ENCODE assay signal across 1 cellular context in the genomic region with DNA sequence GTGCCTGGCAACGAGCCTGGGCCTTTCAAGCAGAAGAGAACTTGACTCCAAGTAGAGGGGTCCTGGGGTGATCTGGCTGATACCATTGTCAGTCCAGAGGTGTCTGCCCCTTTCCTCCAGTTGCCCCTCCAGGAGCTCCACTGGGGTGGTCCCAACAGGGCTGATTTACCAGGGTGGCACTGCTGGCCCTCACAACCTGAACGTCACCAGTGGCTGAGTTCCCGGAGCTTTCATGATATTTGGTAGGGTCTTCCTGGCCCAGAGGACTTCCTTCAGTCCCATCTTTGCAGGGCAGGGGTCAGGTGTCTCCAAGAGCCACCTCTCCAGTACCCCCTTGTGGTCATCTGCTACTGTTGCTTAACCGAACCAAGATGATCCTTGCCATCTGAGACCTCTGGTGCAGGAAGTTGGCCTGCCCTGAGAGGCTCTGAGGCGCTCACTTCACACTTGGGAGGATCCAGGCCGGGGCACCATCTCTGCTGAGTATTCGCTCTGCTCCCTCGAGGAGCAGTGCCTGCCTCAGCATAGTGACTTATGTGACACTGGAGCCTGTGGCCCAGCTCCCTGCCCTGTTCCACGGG.
TF ChIP-seq lines count a peak whose summit lies in the region.

No MANE protein-coding gene starts in this region.

TF ChIP-seq in HepG2, 621 proteins besides CTCF, POLR2A, EP300 and RAD21 (continued from another document and continues in another):
- TF ChIP-seq, protein P1, sequence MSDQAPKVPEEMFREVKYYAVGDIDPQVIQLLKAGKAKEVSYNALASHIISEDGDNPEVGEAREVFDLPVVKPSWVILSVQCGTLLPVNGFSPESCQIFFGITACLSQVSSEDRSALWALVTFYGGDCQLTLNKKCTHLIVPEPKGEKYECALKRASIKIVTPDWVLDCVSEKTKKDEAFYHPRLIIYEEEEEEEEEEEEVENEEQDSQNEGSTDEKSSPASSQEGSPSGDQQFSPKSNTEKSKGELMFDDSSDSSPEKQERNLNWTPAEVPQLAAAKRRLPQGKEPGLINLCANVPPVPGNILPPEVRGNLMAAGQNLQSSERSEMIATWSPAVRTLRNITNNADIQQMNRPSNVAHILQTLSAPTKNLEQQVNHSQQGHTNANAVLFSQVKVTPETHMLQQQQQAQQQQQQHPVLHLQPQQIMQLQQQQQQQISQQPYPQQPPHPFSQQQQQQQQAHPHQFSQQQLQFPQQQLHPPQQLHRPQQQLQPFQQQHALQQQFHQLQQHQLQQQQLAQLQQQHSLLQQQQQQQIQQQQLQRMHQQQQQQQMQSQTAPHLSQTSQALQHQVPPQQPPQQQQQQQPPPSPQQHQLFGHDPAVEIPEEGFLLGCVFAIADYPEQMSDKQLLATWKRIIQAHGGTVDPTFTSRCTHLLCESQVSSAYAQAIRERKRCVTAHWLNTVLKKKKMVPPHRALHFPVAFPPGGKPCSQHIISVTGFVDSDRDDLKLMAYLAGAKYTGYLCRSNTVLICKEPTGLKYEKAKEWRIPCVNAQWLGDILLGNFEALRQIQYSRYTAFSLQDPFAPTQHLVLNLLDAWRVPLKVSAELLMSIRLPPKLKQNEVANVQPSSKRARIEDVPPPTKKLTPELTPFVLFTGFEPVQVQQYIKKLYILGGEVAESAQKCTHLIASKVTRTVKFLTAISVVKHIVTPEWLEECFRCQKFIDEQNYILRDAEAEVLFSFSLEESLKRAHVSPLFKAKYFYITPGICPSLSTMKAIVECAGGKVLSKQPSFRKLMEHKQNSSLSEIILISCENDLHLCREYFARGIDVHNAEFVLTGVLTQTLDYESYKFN (CRISPR knock-in tag; conservative IDR thresholded peaks at IDR 0.05) = no peak
- TF ChIP-seq ZSCAN22 (CRISPR knock-in tag; IDR thresholded peaks at IDR 0.05) (no peak), ZBTB42 (CRISPR knock-in tag; IDR thresholded peaks at IDR 0.05) (no peak), SUZ12 (IDR thresholded peaks at IDR 0.05; ENCODE audit: low read depth, low read length) (no peak), ZNF619 (CRISPR knock-in tag; IDR thresholded peaks at IDR 0.05) (0 out of 2 replicates have a peak, but pooled peaks have one; percentile 24), TARDBP (CRISPR knock-in tag; IDR thresholded peaks at IDR 0.05) (no peak), ZNF383 (CRISPR knock-in tag; IDR thresholded peaks at IDR 0.05; ENCODE audit: borderline replicate concordance) (no peak), ZNF333 (CRISPR knock-in tag; IDR thresholded peaks at IDR 0.05; ENCODE audit: borderline replicate concordance) (no peak), TAF1 (CRISPR knock-in tag; IDR thresholded peaks at IDR 0.05) (no peak), FOXJ3 (CRISPR knock-in tag; IDR thresholded peaks at IDR 0.05; ENCODE audit: borderline replicate concordance) (no peak), FLYWCH1 (CRISPR knock-in tag; IDR thresholded peaks at IDR 0.05) (no peak), HNF4A (CRISPR knock-in tag; IDR thresholded peaks at IDR 0.05) (no peak), SAFB2 (CRISPR knock-in tag; IDR thresholded peaks at IDR 0.05; ENCODE audit: borderline replicate concordance, low read depth) (no peak), HNRNPK (IDR thresholded peaks at IDR 0.05; ENCODE audit: low read depth, low read length, poor library complexity, severe bottlenecking) (no peak), ZNF614 (CRISPR knock-in tag; IDR thresholded peaks at IDR 0.05; ENCODE audit: borderline replicate concordance) (no peak), ZFP41 (CRISPR knock-in tag; IDR thresholded peaks at IDR 0.05; ENCODE audit: borderline replicate concordance) (no peak), GLI4 (CRISPR knock-in tag; IDR thresholded peaks at IDR 0.05; ENCODE audit: borderline replicate concordance) (no peak), ZNF652 (CRISPR knock-in tag; IDR thresholded peaks at IDR 0.05; ENCODE audit: borderline replicate concordance, low read depth) (no peak), PPARG (CRISPR knock-in tag; conservative IDR thresholded peaks at IDR 0.05) (peak; percentile 90), SKI (IDR thresholded peaks at IDR 0.05; ENCODE audit: partially characterized antibody) (no peak), SMC3 (IDR thresholded peaks at IDR 0.05; ENCODE audit: low read length) (peak; percentile 21; the same call in 1 of the 2 replicates), SOX5 (CRISPR knock-in tag; IDR thresholded peaks at IDR 0.05; ENCODE audit: borderline replicate concordance) (no peak), ZNF224 (CRISPR knock-in tag; IDR thresholded peaks at IDR 0.05) (no peak), ZNF335 (CRISPR knock-in tag; IDR thresholded peaks at IDR 0.05) (no peak), ZNF350 (CRISPR knock-in tag; IDR thresholded peaks at IDR 0.05; ENCODE audit: borderline replicate concordance, low read depth) (0 out of 2 replicates have a peak, but pooled peaks have one; percentile 16), NFKB2 (CRISPR knock-in tag; IDR thresholded peaks at IDR 0.05; ENCODE audit: borderline replicate concordance) (0 out of 2 replicates have a peak, but pooled peaks have one; percentile 5), ZSCAN30 (CRISPR knock-in tag; IDR thresholded peaks at IDR 0.05) (no peak), KLF15 (CRISPR knock-in tag; IDR thresholded peaks at IDR 0.05; ENCODE audit: borderline replicate concordance) (no peak), NR2F6 (IDR thresholded peaks at IDR 0.05) (no peak), NR2F6 (CRISPR knock-in tag; IDR thresholded peaks at IDR 0.05) (peak; percentile 37; the same call in 1 of the 2 replicates)
- TF ChIP-seq, protein P2, sequence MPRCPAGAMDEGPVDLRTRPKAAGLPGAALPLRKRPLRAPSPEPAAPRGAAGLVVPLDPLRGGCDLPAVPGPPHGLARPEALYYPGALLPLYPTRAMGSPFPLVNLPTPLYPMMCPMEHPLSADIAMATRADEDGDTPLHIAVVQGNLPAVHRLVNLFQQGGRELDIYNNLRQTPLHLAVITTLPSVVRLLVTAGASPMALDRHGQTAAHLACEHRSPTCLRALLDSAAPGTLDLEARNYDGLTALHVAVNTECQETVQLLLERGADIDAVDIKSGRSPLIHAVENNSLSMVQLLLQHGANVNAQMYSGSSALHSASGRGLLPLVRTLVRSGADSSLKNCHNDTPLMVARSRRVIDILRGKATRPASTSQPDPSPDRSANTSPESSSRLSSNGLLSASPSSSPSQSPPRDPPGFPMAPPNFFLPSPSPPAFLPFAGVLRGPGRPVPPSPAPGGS (CRISPR knock-in tag; IDR thresholded peaks at IDR 0.05) = 0 out of 2 replicates have a peak, but pooled peaks have one; percentile 36
- TF ChIP-seq, protein P3, sequence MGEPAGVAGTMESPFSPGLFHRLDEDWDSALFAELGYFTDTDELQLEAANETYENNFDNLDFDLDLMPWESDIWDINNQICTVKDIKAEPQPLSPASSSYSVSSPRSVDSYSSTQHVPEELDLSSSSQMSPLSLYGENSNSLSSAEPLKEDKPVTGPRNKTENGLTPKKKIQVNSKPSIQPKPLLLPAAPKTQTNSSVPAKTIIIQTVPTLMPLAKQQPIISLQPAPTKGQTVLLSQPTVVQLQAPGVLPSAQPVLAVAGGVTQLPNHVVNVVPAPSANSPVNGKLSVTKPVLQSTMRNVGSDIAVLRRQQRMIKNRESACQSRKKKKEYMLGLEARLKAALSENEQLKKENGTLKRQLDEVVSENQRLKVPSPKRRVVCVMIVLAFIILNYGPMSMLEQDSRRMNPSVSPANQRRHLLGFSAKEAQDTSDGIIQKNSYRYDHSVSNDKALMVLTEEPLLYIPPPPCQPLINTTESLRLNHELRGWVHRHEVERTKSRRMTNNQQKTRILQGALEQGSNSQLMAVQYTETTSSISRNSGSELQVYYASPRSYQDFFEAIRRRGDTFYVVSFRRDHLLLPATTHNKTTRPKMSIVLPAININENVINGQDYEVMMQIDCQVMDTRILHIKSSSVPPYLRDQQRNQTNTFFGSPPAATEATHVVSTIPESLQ (CRISPR knock-in tag; conservative IDR thresholded peaks at IDR 0.05) = no peak
- TF ChIP-seq, protein P4, sequence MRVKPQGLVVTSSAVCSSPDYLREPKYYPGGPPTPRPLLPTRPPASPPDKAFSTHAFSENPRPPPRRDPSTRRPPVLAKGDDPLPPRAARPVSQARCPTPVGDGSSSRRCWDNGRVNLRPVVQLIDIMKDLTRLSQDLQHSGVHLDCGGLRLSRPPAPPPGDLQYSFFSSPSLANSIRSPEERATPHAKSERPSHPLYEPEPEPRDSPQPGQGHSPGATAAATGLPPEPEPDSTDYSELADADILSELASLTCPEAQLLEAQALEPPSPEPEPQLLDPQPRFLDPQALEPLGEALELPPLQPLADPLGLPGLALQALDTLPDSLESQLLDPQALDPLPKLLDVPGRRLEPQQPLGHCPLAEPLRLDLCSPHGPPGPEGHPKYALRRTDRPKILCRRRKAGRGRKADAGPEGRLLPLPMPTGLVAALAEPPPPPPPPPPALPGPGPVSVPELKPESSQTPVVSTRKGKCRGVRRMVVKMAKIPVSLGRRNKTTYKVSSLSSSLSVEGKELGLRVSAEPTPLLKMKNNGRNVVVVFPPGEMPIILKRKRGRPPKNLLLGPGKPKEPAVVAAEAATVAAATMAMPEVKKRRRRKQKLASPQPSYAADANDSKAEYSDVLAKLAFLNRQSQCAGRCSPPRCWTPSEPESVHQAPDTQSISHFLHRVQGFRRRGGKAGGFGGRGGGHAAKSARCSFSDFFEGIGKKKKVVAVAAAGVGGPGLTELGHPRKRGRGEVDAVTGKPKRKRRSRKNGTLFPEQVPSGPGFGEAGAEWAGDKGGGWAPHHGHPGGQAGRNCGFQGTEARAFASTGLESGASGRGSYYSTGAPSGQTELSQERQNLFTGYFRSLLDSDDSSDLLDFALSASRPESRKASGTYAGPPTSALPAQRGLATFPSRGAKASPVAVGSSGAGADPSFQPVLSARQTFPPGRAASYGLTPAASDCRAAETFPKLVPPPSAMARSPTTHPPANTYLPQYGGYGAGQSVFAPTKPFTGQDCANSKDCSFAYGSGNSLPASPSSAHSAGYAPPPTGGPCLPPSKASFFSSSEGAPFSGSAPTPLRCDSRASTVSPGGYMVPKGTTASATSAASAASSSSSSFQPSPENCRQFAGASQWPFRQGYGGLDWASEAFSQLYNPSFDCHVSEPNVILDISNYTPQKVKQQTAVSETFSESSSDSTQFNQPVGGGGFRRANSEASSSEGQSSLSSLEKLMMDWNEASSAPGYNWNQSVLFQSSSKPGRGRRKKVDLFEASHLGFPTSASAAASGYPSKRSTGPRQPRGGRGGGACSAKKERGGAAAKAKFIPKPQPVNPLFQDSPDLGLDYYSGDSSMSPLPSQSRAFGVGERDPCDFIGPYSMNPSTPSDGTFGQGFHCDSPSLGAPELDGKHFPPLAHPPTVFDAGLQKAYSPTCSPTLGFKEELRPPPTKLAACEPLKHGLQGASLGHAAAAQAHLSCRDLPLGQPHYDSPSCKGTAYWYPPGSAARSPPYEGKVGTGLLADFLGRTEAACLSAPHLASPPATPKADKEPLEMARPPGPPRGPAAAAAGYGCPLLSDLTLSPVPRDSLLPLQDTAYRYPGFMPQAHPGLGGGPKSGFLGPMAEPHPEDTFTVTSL (CRISPR knock-in tag; IDR thresholded peaks at IDR 0.05; ENCODE audit: borderline replicate concordance) = no peak
- TF ChIP-seq, protein P5, sequence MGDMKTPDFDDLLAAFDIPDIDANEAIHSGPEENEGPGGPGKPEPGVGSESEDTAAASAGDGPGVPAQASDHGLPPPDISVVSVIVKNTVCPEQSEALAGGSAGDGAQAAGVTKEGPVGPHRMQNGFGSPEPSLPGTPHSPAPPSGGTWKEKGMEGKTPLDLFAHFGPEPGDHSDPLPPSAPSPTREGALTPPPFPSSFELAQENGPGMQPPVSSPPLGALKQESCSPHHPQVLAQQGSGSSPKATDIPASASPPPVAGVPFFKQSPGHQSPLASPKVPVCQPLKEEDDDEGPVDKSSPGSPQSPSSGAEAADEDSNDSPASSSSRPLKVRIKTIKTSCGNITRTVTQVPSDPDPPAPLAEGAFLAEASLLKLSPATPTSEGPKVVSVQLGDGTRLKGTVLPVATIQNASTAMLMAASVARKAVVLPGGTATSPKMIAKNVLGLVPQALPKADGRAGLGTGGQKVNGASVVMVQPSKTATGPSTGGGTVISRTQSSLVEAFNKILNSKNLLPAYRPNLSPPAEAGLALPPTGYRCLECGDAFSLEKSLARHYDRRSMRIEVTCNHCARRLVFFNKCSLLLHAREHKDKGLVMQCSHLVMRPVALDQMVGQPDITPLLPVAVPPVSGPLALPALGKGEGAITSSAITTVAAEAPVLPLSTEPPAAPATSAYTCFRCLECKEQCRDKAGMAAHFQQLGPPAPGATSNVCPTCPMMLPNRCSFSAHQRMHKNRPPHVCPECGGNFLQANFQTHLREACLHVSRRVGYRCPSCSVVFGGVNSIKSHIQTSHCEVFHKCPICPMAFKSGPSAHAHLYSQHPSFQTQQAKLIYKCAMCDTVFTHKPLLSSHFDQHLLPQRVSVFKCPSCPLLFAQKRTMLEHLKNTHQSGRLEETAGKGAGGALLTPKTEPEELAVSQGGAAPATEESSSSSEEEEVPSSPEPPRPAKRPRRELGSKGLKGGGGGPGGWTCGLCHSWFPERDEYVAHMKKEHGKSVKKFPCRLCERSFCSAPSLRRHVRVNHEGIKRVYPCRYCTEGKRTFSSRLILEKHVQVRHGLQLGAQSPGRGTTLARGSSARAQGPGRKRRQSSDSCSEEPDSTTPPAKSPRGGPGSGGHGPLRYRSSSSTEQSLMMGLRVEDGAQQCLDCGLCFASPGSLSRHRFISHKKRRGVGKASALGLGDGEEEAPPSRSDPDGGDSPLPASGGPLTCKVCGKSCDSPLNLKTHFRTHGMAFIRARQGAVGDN (CRISPR knock-in tag; IDR thresholded peaks at IDR 0.05) = 0 out of 2 replicates have a peak, but pooled peaks have one; percentile 21
- TF ChIP-seq, protein P6, sequence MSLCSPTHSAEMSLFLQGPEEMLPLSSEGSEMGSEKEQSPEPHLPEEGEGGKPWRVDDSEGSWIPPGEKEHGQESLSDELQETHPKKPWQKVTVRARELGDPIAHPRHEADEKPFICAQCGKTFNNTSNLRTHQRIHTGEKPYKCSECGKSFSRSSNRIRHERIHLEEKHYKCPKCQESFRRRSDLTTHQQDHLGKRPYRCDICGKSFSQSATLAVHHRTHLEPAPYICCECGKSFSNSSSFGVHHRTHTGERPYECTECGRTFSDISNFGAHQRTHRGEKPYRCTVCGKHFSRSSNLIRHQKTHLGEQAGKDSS (CRISPR knock-in tag; IDR thresholded peaks at IDR 0.05; ENCODE audit: borderline replicate concordance, low read depth) = 0 out of 2 replicates have a peak, but pooled peaks have one; percentile 53
- TF ChIP-seq, protein P7, sequence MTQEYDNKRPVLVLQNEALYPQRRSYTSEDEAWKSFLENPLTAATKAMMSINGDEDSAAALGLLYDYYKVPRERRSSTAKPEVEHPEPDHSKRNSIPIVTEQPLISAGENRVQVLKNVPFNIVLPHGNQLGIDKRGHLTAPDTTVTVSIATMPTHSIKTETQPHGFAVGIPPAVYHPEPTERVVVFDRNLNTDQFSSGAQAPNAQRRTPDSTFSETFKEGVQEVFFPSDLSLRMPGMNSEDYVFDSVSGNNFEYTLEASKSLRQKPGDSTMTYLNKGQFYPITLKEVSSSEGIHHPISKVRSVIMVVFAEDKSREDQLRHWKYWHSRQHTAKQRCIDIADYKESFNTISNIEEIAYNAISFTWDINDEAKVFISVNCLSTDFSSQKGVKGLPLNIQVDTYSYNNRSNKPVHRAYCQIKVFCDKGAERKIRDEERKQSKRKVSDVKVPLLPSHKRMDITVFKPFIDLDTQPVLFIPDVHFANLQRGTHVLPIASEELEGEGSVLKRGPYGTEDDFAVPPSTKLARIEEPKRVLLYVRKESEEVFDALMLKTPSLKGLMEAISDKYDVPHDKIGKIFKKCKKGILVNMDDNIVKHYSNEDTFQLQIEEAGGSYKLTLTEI (CRISPR knock-in tag; conservative IDR thresholded peaks at IDR 0.05) = no peak
- TF ChIP-seq, protein P8, sequence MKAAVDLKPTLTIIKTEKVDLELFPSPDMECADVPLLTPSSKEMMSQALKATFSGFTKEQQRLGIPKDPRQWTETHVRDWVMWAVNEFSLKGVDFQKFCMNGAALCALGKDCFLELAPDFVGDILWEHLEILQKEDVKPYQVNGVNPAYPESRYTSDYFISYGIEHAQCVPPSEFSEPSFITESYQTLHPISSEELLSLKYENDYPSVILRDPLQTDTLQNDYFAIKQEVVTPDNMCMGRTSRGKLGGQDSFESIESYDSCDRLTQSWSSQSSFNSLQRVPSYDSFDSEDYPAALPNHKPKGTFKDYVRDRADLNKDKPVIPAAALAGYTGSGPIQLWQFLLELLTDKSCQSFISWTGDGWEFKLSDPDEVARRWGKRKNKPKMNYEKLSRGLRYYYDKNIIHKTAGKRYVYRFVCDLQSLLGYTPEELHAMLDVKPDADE (CRISPR knock-in tag; IDR thresholded peaks at IDR 0.05) = no peak
